ENCODE assay signal across 18 cellular contexts in genomic region chr11:980438-981365, GRCh38. TPM values are rescaled to one million over a fixed set of nuclear protein-coding genes. Genes with fewer than 3 reads are reported as not detected.
DNase-seq lines count a peak whose midpoint lies in the region; ATAC-seq, FAIRE-seq and TF ChIP-seq lines count a peak whose summit lies in the region.
"Had no signal": no experiment of that assay in that cellular context is flagged by ENCODE, and none has a peak within 500 bp of the region (broad histone marks: within the 10 kb centered on the region; RNA-seq: fewer than 3 reads in every experiment).

No MANE protein-coding gene starts in this region.

- no peak overlapping the region for H2BK15ac ChIP-seq in H9 (ENCODE audit: low read depth, low read length)
- H2BK15ac ChIP-seq in H1 (ENCODE audit: low read length) = no peak overlapping the region

- H3K9ac ChIP-seq in H9 (ENCODE audit: extremely low read depth, insufficient read length, low read length) (no peak overlapping the region), H1 (replicated peaks in 1 of 4; ENCODE audit: extremely low read depth in 1 of 4, low read depth in 3 of 4, low read length in 3 of 4) (no peak overlapping the region)

- H3K4me3 Mint-ChIP-seq in H9 (no peak overlapping the region), nephron progenitor cell (no peak overlapping the region)
- H3K4me3 Mint-ChIP-seq: activated B cell treated with CpG ODN at 0.5 μM for 24 hours; activated naive CD4-positive, alpha-beta T cell treated with anti-CD3 and anti-CD28 coated beads, Interleukin-2, amount 50 U/mL, for 24 hours had no signal

- TF ChIP-seq POLR2A in A549 (IDR thresholded peaks at IDR 0.05; ENCODE audit: low read length) (no peak), H1 (IDR thresholded peaks at IDR 0.05; ENCODE audit: control extremely low read depth in 1 of 2, low read depth in 2 of 2, low read length in 2 of 2) (no peak)

- no peak overlapping the region for H3K18ac ChIP-seq in H9 (ENCODE audit: insufficient read length, low read depth, low read length)
- H3K18ac ChIP-seq in H1 (ENCODE audit: extremely low read depth, low read length) = no peak overlapping the region

- H3K4ac ChIP-seq in H9 (ENCODE audit: low read depth, low read length) (no peak overlapping the region), H1 (replicated peaks; ENCODE audit: insufficient read length, low read depth, low read length) (no peak overlapping the region)

- H2BK120ac ChIP-seq in H9 (ENCODE audit: low read depth, low read length, poor library complexity, severe bottlenecking) (no peak overlapping the region), H1 (replicated peaks; ENCODE audit: low read depth, low read length) (no peak overlapping the region)

- H4K8ac ChIP-seq in H9 (replicated peaks; ENCODE audit: insufficient read length, low read depth, low read length) = no peak overlapping the region
- no peak overlapping the region for H4K8ac ChIP-seq in H1 (ENCODE audit: extremely low read depth, insufficient read depth, low read length)

- no peaks in the 10 kb centered on the region for H3K79me2 ChIP-seq in H9 (ENCODE audit: insufficient read depth, low read length)
- peaks cover 0 to 3% of the 10 kb centered on the region in 2 experiments; a peak in 1 of 4 replicates for H3K79me2 ChIP-seq in H1 (ENCODE audit: control insufficient read depth in 1 of 2, insufficient read depth in 2 of 2, low read length in 2 of 2)

- H3K4me2 ChIP-seq in A549 (no peak overlapping the region), H9 (ENCODE audit: insufficient read depth, insufficient read length, low read length) (no peak overlapping the region), H1 (ENCODE audit: insufficient read depth in 1 of 2, low read depth in 2 of 2, low read length in 2 of 2) (no peak overlapping the region)

- peaks cover 10 to 39% (median 28%) of the 10 kb centered on the region in 4 experiments for H3K36me3 ChIP-seq in H1 (ENCODE audit: control insufficient read depth in 2 of 4, insufficient read depth in 4 of 4, low read length in 3 of 4)

- H3T11ph ChIP-seq in H9 (ENCODE audit: low read length) = no peak overlapping the region

- POLR2A ChIA-PET in A549 (lab: Yijun Ruan, JAX) (no interaction called here), H1 (lab: Charles Lee; ENCODE audit: partially characterized antibody) (no interaction called here)

- H2AFZ ChIP-seq in H9 (ENCODE audit: low read length) (no peak overlapping the region), H1 (ENCODE audit: low read length) (no peak overlapping the region)

- H3K27me3 Mint-ChIP-seq in H9 (ENCODE audit: low read depth) (no peaks in the 10 kb centered on the region), nephron progenitor cell (ENCODE audit: low read depth, poor library complexity) (no peaks in the 10 kb centered on the region)
- H3K27me3 Mint-ChIP-seq: activated B cell treated with CpG ODN at 0.5 μM for 24 hours; activated naive CD4-positive, alpha-beta T cell treated with anti-CD3 and anti-CD28 coated beads, Interleukin-2, amount 50 U/mL, for 24 hours had no signal

- H3K9me3 ChIP-seq in A549 (no peaks in the 10 kb centered on the region), H9 (ENCODE audit: control insufficient read depth, low read depth, low read length) (no peaks in the 10 kb centered on the region), H1 (ENCODE audit: insufficient read depth in 2 of 2, low read depth in 1 of 2, low read length in 1 of 2) (no peaks in the 10 kb centered on the region)
- H3K9me3 ChIP-seq: BE2C had no signal

- H3K9me3 Mint-ChIP-seq in H9 (no peaks in the 10 kb centered on the region), nephron progenitor cell (no peaks in the 10 kb centered on the region)
- H3K9me3 Mint-ChIP-seq: activated B cell treated with CpG ODN at 0.5 μM for 24 hours; activated naive CD4-positive, alpha-beta T cell treated with anti-CD3 and anti-CD28 coated beads, Interleukin-2, amount 50 U/mL, for 24 hours had no signal

- H4K5ac ChIP-seq in H9 (ENCODE audit: insufficient read length, low read depth, low read length) (no peak overlapping the region), H1 (ENCODE audit: insufficient read length, low read depth, low read length) (no peak overlapping the region)

- peak in 1 of 2 experiments; percentile 48 for DNase-seq in A549 (ENCODE audit: low read depth in 1 of 2, low spot score in 1 of 2)
- no peak for DNase-seq in H9
- no peak for DNase-seq in H1 (ENCODE audit: low read depth in 1 of 2, low spot score in 2 of 2)
- no peak for DNase-seq in nephron progenitor cell
- no peak for DNase-seq in HPDE6-E6E7 (ENCODE audit: extremely low spot score)
- DNase-seq in NCI-H748 (lab: John Stamatoyannopoulos, UW; ENCODE audit: unreplicated experiment) = no peak
- DNase-seq in NCI-H1048 (lab: John Stamatoyannopoulos, UW) = no peak
- no peak for DNase-seq in LoVo (ENCODE audit: low spot score)
- DNase-seq: activated B cell treated with CpG ODN at 0.5 μM for 24 hours; BE2C; DND-41; mesenchymal stem cell; nucleus accumbens; stimulated activated CD4-positive, alpha-beta T cell treated with anti-CD3 and anti-CD28 coated beads, Interleukin-12 subunit alpha, Interleukin-12 subunit beta, amount 100 ng/mL, for 4 hours had no signal

- H2BK20ac ChIP-seq in H9 (ENCODE audit: low read depth, low read length, poor library complexity, severe bottlenecking) = no peak overlapping the region
- no peak overlapping the region for H2BK20ac ChIP-seq in H1 (ENCODE audit: low read length)

- H3K4me1 Mint-ChIP-seq in H9 = peaks cover 12 to 14% of the 10 kb centered on the region in 2 experiments
- peaks cover 22% of the 10 kb centered on the region for H3K4me1 Mint-ChIP-seq in nephron progenitor cell
- H3K4me1 Mint-ChIP-seq: activated B cell treated with CpG ODN at 0.5 μM for 24 hours had no signal

- H3K27me3 ChIP-seq in H9 (ENCODE audit: insufficient read depth, low read length) (no peaks in the 10 kb centered on the region), H1 (replicated peaks in 1 of 4; ENCODE audit: control insufficient read depth in 3 of 4, extremely low read depth in 1 of 4, insufficient read depth in 3 of 4, low read length in 3 of 4) (no peaks in the 10 kb centered on the region)
- H3K27me3 ChIP-seq: BE2C had no signal

- H3K79me1 ChIP-seq in H9 (ENCODE audit: insufficient read depth, low read depth, low read length, poor library complexity, severe bottlenecking) (peaks cover 2% of the 10 kb centered on the region), H1 (ENCODE audit: low read depth, low read length) (peaks cover 5% of the 10 kb centered on the region)

- H3K14ac ChIP-seq in H9 (ENCODE audit: insufficient read depth, low read length) (no peak overlapping the region), H1 (ENCODE audit: insufficient read length) (no peak overlapping the region)

- H3K56ac ChIP-seq in H9 (ENCODE audit: insufficient read length, low read depth, low read length) (no peak overlapping the region), H1 (replicated peaks; ENCODE audit: insufficient read length, low read depth, low read length) (no peak overlapping the region)

- TF ChIP-seq RAD21 in A549 (conservative IDR thresholded peaks at IDR 0.05 in 1 of 2, IDR thresholded peaks at IDR 0.05 in 1 of 2) (peak in 1 of 2 experiments; percentile 13; a peak in 1 of 5 replicates), H1 (IDR thresholded peaks at IDR 0.05 in 1 of 2, conservative IDR thresholded peaks at IDR 0.05 in 1 of 2; ENCODE audit: low read depth in 2 of 2, low read length in 2 of 2) (no peak; a peak in 2 of 4 replicates)

- WGBS in A549 (ENCODE audit: missing lambda C conversion rate) = 88% methylated on average over 23 of the region's 26 CpGs
- no CpG with 5 or more reads among the region's 26 CpGs for WGBS in H9 (ENCODE audit: extremely low coverage, insufficient read length, low lambda C conversion rate)
- 92% methylated on average over 23 of the region's 26 CpGs; no CpG with 5 or more reads in 1 of the 2 experiments for WGBS in H1 (ENCODE audit: extremely low coverage in 1 of 2, insufficient coverage in 1 of 2, insufficient read length in 1 of 2, insufficient replicate concordance in 2 of 2, low coverage in 1 of 2, low lambda C conversion rate in 2 of 2, missing lambda C conversion rate in 1 of 2), 2 experiments

- TF ChIP-seq EP300 in A549 (IDR thresholded peaks at IDR 0.05) = no peak
- no peak for TF ChIP-seq EP300 in H1 (IDR thresholded peaks at IDR 0.05; ENCODE audit: borderline replicate concordance in 1 of 2, low read depth in 2 of 2, low read length in 2 of 2)

- H3K23me2 ChIP-seq in H9 (ENCODE audit: insufficient read length, low read depth, low read length, poor library complexity, severe bottlenecking) (no peaks in the 10 kb centered on the region), H1 (ENCODE audit: low read depth, low read length) (no peaks in the 10 kb centered on the region)

- H4K91ac ChIP-seq in H9 (ENCODE audit: insufficient read length, low read depth, low read length) (no peak overlapping the region), H1 (replicated peaks; ENCODE audit: insufficient read length, low read length) (no peak overlapping the region)

- no peak overlapping the region for H3K27ac ChIP-seq in A549
- H3K27ac ChIP-seq in H9 (ENCODE audit: insufficient read length, low read depth, low read length) = no peak overlapping the region
- H3K27ac ChIP-seq in H1 (ENCODE audit: low read depth, low read length) = no peak overlapping the region

- TF ChIP-seq CTCF in A549 (IDR thresholded peaks at IDR 0.05) (no peak), H9 (conservative IDR thresholded peaks at IDR 0.05) (peak; percentile 18; the same call in 1 of the 3 replicates), H1 (IDR thresholded peaks at IDR 0.05; ENCODE audit: control extremely low read depth in 1 of 3, insufficient read depth in 1 of 3, low read depth in 1 of 3, low read length in 3 of 3) (peak; percentile 16 to 46 (median 31); a peak in 3 of 4 replicates), nephron progenitor cell (IDR thresholded peaks at IDR 0.05) (no peak)

- H3K4me3 ChIP-seq in A549 = no peak overlapping the region
- H3K4me3 ChIP-seq in H1 (ENCODE audit: extremely low read depth in 1 of 4, insufficient read depth in 2 of 4, low read depth in 3 of 4, low read length in 4 of 4) = no peak overlapping the region
- H3K4me3 ChIP-seq: coronary artery had no signal

- CTCF ChIA-PET in A549 (lab: Yijun Ruan, JAX) = interaction anchor here (1.4 to 1.9 kb wide), 3 partner anchors 34 to 82 kb away, joined by 5 to 8 read pairs (median 6); no protein-coding TSS in a partner anchor
- CTCF ChIA-PET in H1 (lab: Charles Lee; ENCODE audit: partially characterized antibody) = interaction anchor here (0.7 to 2.4 kb wide), 11 partner anchors 9 to 132 kb away, joined by 3 to 5 read pairs (median 3); no protein-coding TSS in a partner anchor

- H3K36me3 Mint-ChIP-seq in H9 (ENCODE audit: insufficient read depth in 1 of 3, low read depth in 3 of 3) (peaks cover 17 to 74% (median 68%) of the 10 kb centered on the region in 3 experiments; a peak in 6 of 7 replicates), nephron progenitor cell (ENCODE audit: low read depth) (peaks cover 42% of the 10 kb centered on the region)

- H2BK12ac ChIP-seq in H9 (ENCODE audit: insufficient read length, low read depth, low read length) = no peak overlapping the region
- H2BK12ac ChIP-seq in H1 (ENCODE audit: low read depth, low read length) = no peak overlapping the region

- H2AK5ac ChIP-seq in H9 (ENCODE audit: insufficient read length, low read length) (no peak overlapping the region), H1 (ENCODE audit: low read depth, low read length) (no peak overlapping the region)

- no peak overlapping the region for H3K27ac Mint-ChIP-seq in H9
- H3K27ac Mint-ChIP-seq in nephron progenitor cell = peak overlapping the region; percentile 61
- H3K27ac Mint-ChIP-seq: activated B cell treated with CpG ODN at 0.5 μM for 24 hours; activated naive CD4-positive, alpha-beta T cell treated with anti-CD3 and anti-CD28 coated beads, Interleukin-2, amount 50 U/mL, for 24 hours had no signal

- H3K4me1 ChIP-seq in A549 (0 out of 3 replicates have a peak, but pooled peaks cover 4% of the 10 kb centered on the region), H9 (ENCODE audit: insufficient read depth, low read length) (no peaks in the 10 kb centered on the region), H1 (replicated peaks in 1 of 4; ENCODE audit: control insufficient read depth in 3 of 4, insufficient read depth in 4 of 4, low read length in 3 of 4) (peaks cover 0 to 6% (median 0%) of the 10 kb centered on the region in 4 experiments; a peak in 2 of 7 replicates)
- H3K4me1 ChIP-seq: BE2C had no signal

- no peak for FAIRE-seq in A549 (lab: Jason Lieb, UNC)
- no peak for FAIRE-seq in H1 (lab: Jason Lieb, UNC)

- H2BK5ac ChIP-seq in H9 (ENCODE audit: insufficient read length, low read length) (no peak overlapping the region), H1 (ENCODE audit: low read depth, low read length) (no peak overlapping the region)

- H3K23ac ChIP-seq in H9 (ENCODE audit: insufficient read length, low read depth, low read length) (no peak overlapping the region), H1 (ENCODE audit: insufficient read length) (no peak overlapping the region)

- no peaks in the 10 kb centered on the region for H4K20me1 ChIP-seq in H9 (ENCODE audit: control insufficient read depth, insufficient read depth, insufficient read length)
- H4K20me1 ChIP-seq in H1 (replicated peaks in 1 of 2; ENCODE audit: control insufficient read depth in 1 of 2, insufficient read depth in 2 of 2, low read length in 2 of 2) = peaks cover 0 to 10% of the 10 kb centered on the region in 2 experiments

- ATAC-seq in A549 = peak; percentile 36 to 42; a peak in 3 of 6 replicates
- ATAC-seq: esophagus mucosa had no signal

RNA-seq across cellular contexts. Expression of gene AP2A2, which starts 55.0 kb away (rescaled TPM):
- polyA plus RNA-seq in A549 (2011; rRNA removed) = 60.4 and 72.6 TPM in 2 replicates
- 74.8 and 78.3 TPM in 2 replicates for polyA plus RNA-seq in A549 (2012; cell fraction: cytosol; rRNA removed)
- 123 and 157 TPM in 2 replicates for polyA plus RNA-seq in A549 (2012; cell fraction: nucleus; rRNA removed)
- polyA plus RNA-seq in A549 (2017; fragmentation: RNase III; extraction: RNeasy Plus Mini Kit Qiagen cat#74134 plus additional on column Dnase treatment) = 39.4 to 45.7 TPM (median 41.3 TPM) in 3 replicates
- polyA minus RNA-seq in A549 (2011; rRNA and poly(A)+ RNA removed) = 115 and 145 TPM in 2 replicates
- 51.7 and 53.7 TPM in 2 replicates for total RNA-seq in H9 (2021)
- 50.0 and 56.3 TPM in 2 replicates for total RNA-seq in H1 (2021; fragmentation: NEBNext Ultra II Directional; extraction: Animal tissue kit (Norgen Biotek cat#: 25700))
- 65.0 and 70.0 TPM in 2 replicates for polyA plus RNA-seq in H1 (2011; rRNA removed)
- 44.9 TPM for polyA plus RNA-seq in H1 (2011; cell fraction: cytosol; rRNA removed)
- polyA plus RNA-seq in H1 (2011; cell fraction: nucleus; rRNA removed) = 169 TPM
- polyA plus RNA-seq in H1 (2012, experiment 1 of 2) = 40.2 to 49.3 TPM (median 44.1 TPM) in 4 replicates
- 31.3 TPM for polyA plus RNA-seq in H1 (2012, experiment 2 of 2)
- polyA plus RNA-seq in H1 (2013, experiment 1 of 2) = 44.2 TPM
- 40.7 TPM for polyA plus RNA-seq in H1 (2013, experiment 2 of 2)
- polyA minus RNA-seq in H1 (2011; rRNA and poly(A)+ RNA removed) = 55.2 and 63.7 TPM in 2 replicates
- 75.7 TPM for polyA minus RNA-seq in H1 (2011; cell fraction: cytosol; rRNA and poly(A)+ RNA removed)
- polyA minus RNA-seq in H1 (2011; cell fraction: nucleus; rRNA and poly(A)+ RNA removed) = 71.4 TPM

RNA-seq across cellular contexts. Expression of gene MUC6, which starts 55.8 kb away (rescaled TPM):
- polyA plus RNA-seq in A549 (2011; rRNA removed) (not detected in 2 replicates), A549 (2017; fragmentation: RNase III; extraction: RNeasy Plus Mini Kit Qiagen cat#74134 plus additional on column Dnase treatment) (not detected in 3 replicates), H1 (2011; rRNA removed) (0.09 TPM in 1 of 2 replicates, not detected in the other)
- not detected in 2 replicates for polyA plus RNA-seq in A549 (2012; cell fraction: cytosol; rRNA removed)
- polyA plus RNA-seq in A549 (2012; cell fraction: nucleus; rRNA removed) = under 0.01 TPM in 1 of 2 replicates, not detected in the other
- polyA minus RNA-seq in A549 (2011; rRNA and poly(A)+ RNA removed) = 0.08 TPM in 1 of 2 replicates, not detected in the other
- total RNA-seq in H9 (2021) = not detected in 2 replicates
- not detected in 2 replicates for total RNA-seq in H1 (2021; fragmentation: NEBNext Ultra II Directional; extraction: Animal tissue kit (Norgen Biotek cat#: 25700))
- polyA plus RNA-seq in H1 (2011; cell fraction: cytosol; rRNA removed) = not detected
- polyA plus RNA-seq in H1 (2011; cell fraction: nucleus; rRNA removed) = not detected
- 0.24 to 1.1 TPM (median 0.29 TPM) in 4 replicates for polyA plus RNA-seq in H1 (2012, experiment 1 of 2)
- polyA plus RNA-seq in H1 (2012, experiment 2 of 2) = 0.03 TPM
- polyA plus RNA-seq in H1 (2013, experiment 1 of 2) = under 0.01 TPM
- polyA plus RNA-seq in H1 (2013, experiment 2 of 2) = not detected
- not detected in 2 replicates for polyA minus RNA-seq in H1 (2011; rRNA and poly(A)+ RNA removed)
- not detected for polyA minus RNA-seq in H1 (2011; cell fraction: cytosol; rRNA and poly(A)+ RNA removed)
- not detected for polyA minus RNA-seq in H1 (2011; cell fraction: nucleus; rRNA and poly(A)+ RNA removed)
- total RNA-seq: activated B cell treated with CpG ODN at 0.5 μM for 24 hours, esophagus mucosa, OCI-LY7 had no signal

Comparison
In these comparisons a context has a peak if more than half of its experiments do, and no peak if none do; other contexts are left out.
1. CTCF ChIP-seq: peak in H9 (single experiment) and H1 (3 of 3); none in A549 (single experiment) and nephron progenitor cell (single experiment).
2. Of the 18 proteins assayed by ChIP-seq in both H1 and A549: peak only in H1: CTCF; only in A549: none; in both: none; in neither: 16; mixed calls (peak in some experiments, not most) for 1.